Comparison of ENCODE assay signal across 1 cellular context in the genomic region with DNA sequence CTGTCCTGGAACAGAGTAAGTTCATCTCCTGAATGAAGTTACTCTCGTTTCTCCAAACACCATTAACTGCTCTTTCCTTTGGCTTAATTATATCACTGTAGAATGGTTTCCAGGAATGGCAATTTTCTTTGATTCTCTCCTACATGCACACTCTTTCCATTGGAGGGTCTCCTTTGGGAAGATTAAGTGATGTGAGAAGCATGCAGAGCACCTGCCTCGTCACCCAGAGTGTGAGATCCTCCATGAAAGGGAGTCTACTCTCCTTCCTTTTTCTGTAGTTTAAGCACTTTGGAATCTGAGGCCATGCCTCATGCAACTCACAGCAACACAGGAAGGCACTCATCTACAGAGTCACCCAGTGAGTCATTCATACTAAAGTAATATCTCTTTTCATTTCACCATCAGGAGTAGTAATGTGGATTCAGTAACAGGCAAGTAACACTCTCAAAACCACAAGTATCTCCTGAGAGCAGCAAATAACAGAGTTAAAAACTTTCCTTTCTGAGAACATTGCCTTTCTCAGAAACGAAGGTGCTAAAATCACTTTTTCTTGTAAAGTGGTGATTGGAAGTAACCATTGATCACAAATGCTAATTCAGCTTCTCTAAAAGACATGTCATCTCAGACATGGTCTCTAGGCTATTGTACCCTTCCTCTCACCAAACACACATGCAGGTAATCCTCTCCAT.
TF ChIP-seq lines count a peak whose summit lies in the region.

No MANE protein-coding gene starts in this region.

TF ChIP-seq in IMR-90, 13 proteins besides CTCF, POLR2A, EP300 and RAD21:
- 0 out of 2 replicates have a peak, but pooled peaks have one; percentile 53 for TF ChIP-seq CHD1 (IDR thresholded peaks at IDR 0.05; ENCODE audit: low read depth, low read length)
- peak; percentile 96 for TF ChIP-seq BHLHE40 (IDR thresholded peaks at IDR 0.05; ENCODE audit: low read depth, low read length)
- TF ChIP-seq CEBPB (IDR thresholded peaks at IDR 0.05; ENCODE audit: low read depth, low read length) = peak; percentile 97
- TF ChIP-seq ELK1 (IDR thresholded peaks at IDR 0.05; ENCODE audit: borderline replicate concordance, low read depth, low read length) = no peak
- no peak for TF ChIP-seq SMC3 (IDR thresholded peaks at IDR 0.05; ENCODE audit: low read depth, low read length)
- peak; percentile 97 for TF ChIP-seq FOS (IDR thresholded peaks at IDR 0.05; ENCODE audit: low read depth, low read length)
- peak; percentile 35; the same call in 1 of the 2 replicates for TF ChIP-seq MAFK (IDR thresholded peaks at IDR 0.05; ENCODE audit: low read depth, low read length)
